ENCODE assay signal across 26 cellular contexts in genomic region chr3:108145578-108145977, GRCh38.
"Had no signal": no experiment of that assay in that cellular context is flagged by ENCODE, and none has a peak within 500 bp of the region (broad histone marks: within the 10 kb centered on the region; RNA-seq: fewer than 3 reads in every experiment).

No MANE protein-coding gene starts in this region.

- H3K27ac ChIP-seq: coronary artery, dorsolateral prefrontal cortex, esophagus muscularis mucosa, foreskin keratinocyte, gastroesophageal sphincter, heart left ventricle, hepatocyte, left lung, lower lobe of right lung had no signal

- FAIRE-seq: colon, endometrium, endothelial cell of umbilical vein, frontal cortex had no signal

- H3K79me2 ChIP-seq: hepatocyte had no signal

- H3K27me3 ChIP-seq: dorsolateral prefrontal cortex, esophagus muscularis mucosa, foreskin keratinocyte, heart left ventricle, hepatocyte, left lung had no signal

- H3K4me3 ChIP-seq: coronary artery, dorsolateral prefrontal cortex, esophagus muscularis mucosa, gastroesophageal sphincter, heart left ventricle, hepatocyte, left lung, lower lobe of right lung, mucosa of descending colon had no signal

- DNase-seq: dermis blood vessel endothelial cell; dorsolateral prefrontal cortex; effector CD4-positive, alpha-beta T cell; effector memory CD8-positive, alpha-beta T cell; endodermal cell; foreskin keratinocyte; heart left ventricle; hypothalamus; immature natural killer cell; islet precursor cell; left cardiac atrium; left lung; left ventricle myocardium superior; lower lobe of right lung; mesenchymal stem cell; mucosa of descending colon; naive B cell; naive thymus-derived CD8-positive, alpha-beta T cell had no signal

- ATAC-seq: effector memory CD8-positive, alpha-beta T cell; foreskin keratinocyte; gastroesophageal sphincter; heart left ventricle; left cardiac atrium; left lung; left ventricle myocardium superior; lower lobe of right lung; mucosa of descending colon; naive thymus-derived CD8-positive, alpha-beta T cell had no signal

- H3K36me3 ChIP-seq: esophagus muscularis mucosa, gastroesophageal sphincter, heart left ventricle, left lung, lower lobe of right lung had no signal

- H3K4me2 ChIP-seq: hepatocyte had no signal

- H3K4me1 ChIP-seq: esophagus muscularis mucosa, foreskin keratinocyte, gastroesophageal sphincter, heart left ventricle, left lung, lower lobe of right lung had no signal

- H2AFZ ChIP-seq: hepatocyte had no signal

- H3K9me3 ChIP-seq: lower lobe of right lung, mucosa of descending colon had no signal
